ENCODE assay signal across 11 cellular contexts in the genomic region with DNA sequence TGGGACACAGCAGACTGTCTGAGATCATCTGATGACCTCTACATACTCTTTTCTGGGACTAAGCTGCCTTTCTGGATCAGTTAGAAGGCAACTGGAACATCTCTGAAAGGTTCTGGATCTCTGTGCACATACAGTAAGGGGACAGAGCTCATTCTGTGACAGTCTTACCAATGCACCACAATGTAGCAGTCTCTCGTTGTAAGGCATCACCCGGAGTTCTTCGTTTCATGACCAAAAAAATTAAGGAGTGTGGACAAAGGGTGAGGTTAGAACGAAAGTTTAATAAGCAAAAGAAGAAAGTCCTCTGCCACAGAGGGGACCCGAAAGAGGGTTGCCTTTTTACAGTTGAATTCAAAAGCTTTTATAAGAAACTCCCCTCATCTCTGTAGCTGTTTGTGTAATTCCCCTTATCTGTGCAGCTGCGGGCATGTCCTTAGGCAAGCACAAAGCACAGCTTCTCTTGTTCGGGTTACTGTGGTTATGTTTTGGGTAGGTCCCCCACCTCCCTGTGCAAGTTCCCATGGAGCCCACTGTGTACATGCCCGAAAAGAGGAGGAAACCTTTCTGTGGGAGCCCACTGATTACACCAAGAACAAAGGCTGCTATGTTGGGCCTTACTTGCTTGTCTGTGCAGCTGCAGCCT. TPM values are rescaled to one million over a fixed set of nuclear protein-coding genes. Genes with fewer than 3 reads are reported as not detected.
DNase-seq lines count a peak whose midpoint lies in the region; ATAC-seq and TF ChIP-seq lines count a peak whose summit lies in the region.
"Had no signal": no experiment of that assay in that cellular context is flagged by ENCODE, and none has a peak within 500 bp of the region (broad histone marks: within the 10 kb centered on the region; RNA-seq: fewer than 3 reads in every experiment).

No MANE protein-coding gene starts in this region.

- CTCF ChIA-PET in HEK293T (lab: Yijun Ruan, JAX): interaction anchor here (0.6 to 1.4 kb wide), 3 partner anchors 11 to 1160 kb away, joined by 3 to 4 read pairs (median 4); no protein-coding TSS in a partner anchor

- DNase-seq in RPMI7951 (ENCODE audit: low read depth) (peak; percentile 28), mucosa of gallbladder (ENCODE audit: low spot score) (no peak), SW 1271 (lab: John Stamatoyannopoulos, UW) (no peak), HEK293T (ENCODE audit: extremely low spot score) (no peak)
- no peak for DNase-seq in stimulated activated naive CD8-positive, alpha-beta T cell treated with anti-CD3 and anti-CD28 coated beads, Interleukin-15, Interleukin-2, amounts not matched to agents 100 U/mL and 50 U/mL, for 24 hours
- DNase-seq: activated effector memory CD4-positive, alpha-beta T cell treated with Interleukin-2 at 50 U/mL for 16 hours; DMS 273 treated with DMSO at 0.1 percent for 48 hours; effector CD4-positive, alpha-beta T cell had no signal

- POLR2A ChIA-PET in HEK293T (lab: Yijun Ruan, JAX): no interaction called here

- ATAC-seq in GM19035 (IDR thresholded peaks at IDR 0.05; ENCODE audit: unreplicated experiment): peak; percentile 74
- ATAC-seq in HG02840 (IDR thresholded peaks at IDR 0.05; ENCODE audit: low FRiP score, unreplicated experiment): peak; percentile 73
- ATAC-seq in stimulated activated naive CD8-positive, alpha-beta T cell treated with anti-CD3 and anti-CD28 coated beads, Interleukin-15, Interleukin-2, amounts not matched to agents 100 U/mL and 50 U/mL, for 24 hours: peak; percentile 23

TF ChIP-seq in HEK293T, 16 proteins besides CTCF, POLR2A, EP300 and RAD21:
- TF ChIP-seq L3MBTL2 (conservative IDR thresholded peaks at IDR 0.05): no peak
- TF ChIP-seq ZNF384 (IDR thresholded peaks at IDR 0.05): no peak
- TF ChIP-seq CTBP1 (IDR thresholded peaks at IDR 0.05; ENCODE audit: borderline replicate concordance): no peak

RNA-seq across cellular contexts. Expression of a gene that starts 53.2 kb away (rescaled TPM):
- not detected in 2 replicates for total RNA-seq in RPMI7951 (2014; rRNA removed; shearing (Covaris generic))
- 0.63 TPM for total RNA-seq in mucosa of gallbladder
- total RNA-seq: OCI-LY7 had no signal

Comparison
In these comparisons a context has a peak if more than half of its experiments do, and no peak if none do; other contexts are left out.
1. ATAC-seq: peak in every context shown above with its lines; median percentile 74 in GM19035; 73 in HG02840; 23 in stimulated activated naive CD8-positive, alpha-beta T cell treated with anti-CD3 and anti-CD28 coated beads, Interleukin-15, Interleukin-2, amounts not matched to agents 100 U/mL and 50 U/mL, for 24 hours.